Comparison of ENCODE assay signal across 14 cellular contexts in genomic region chr11:1437500-1437899, GRCh38. TPM values are rescaled to one million over a fixed set of nuclear protein-coding genes. Genes with fewer than 3 reads are reported as not detected.
DNase-seq lines count a peak whose midpoint lies in the region; ATAC-seq and TF ChIP-seq lines count a peak whose summit lies in the region.
"Had no signal": no experiment of that assay in that cellular context is flagged by ENCODE, and none has a peak within 500 bp of the region (broad histone marks: within the 10 kb centered on the region; RNA-seq: fewer than 3 reads in every experiment).

No MANE protein-coding gene starts in this region.

- WGBS in neuronal stem cell (ENCODE audit: extremely low coverage in 2 of 2, insufficient read length in 2 of 2, insufficient replicate concordance in 1 of 2), 2 donors = no CpG with 5 or more reads among the region's 6 CpGs

- peaks cover 10% of the 10 kb centered on the region for H3K79me1 ChIP-seq in neuronal stem cell (ENCODE audit: low read depth, low read length)

- no peak for ATAC-seq in GM21786 (IDR thresholded peaks at IDR 0.05; ENCODE audit: unreplicated experiment)

- H3K36me3 ChIP-seq in neuronal stem cell (replicated peaks in 1 of 2; ENCODE audit: control insufficient read depth in 2 of 2, insufficient read depth in 2 of 2, low read length in 2 of 2) = peaks cover 2 to 10% of the 10 kb centered on the region in 2 donors

- no peak overlapping the region for H3K27ac ChIP-seq in neuronal stem cell (replicated peaks; ENCODE audit: low read length)

- H2BK15ac ChIP-seq in neuronal stem cell (ENCODE audit: low read length) = peak overlapping the region; percentile 38

- peak overlapping the region; percentile 43 for H3K23ac ChIP-seq in neuronal stem cell (ENCODE audit: low read depth, low read length, poor library complexity)

- H2AFZ ChIP-seq in neuronal stem cell (ENCODE audit: low read length) = no peak overlapping the region

- H3K4me1 Mint-ChIP-seq in activated T-cell treated with anti-CD3 and anti-CD28 coated beads, Interleukin-2, amount 50 U/mL, for 24 hours (ENCODE audit: low read depth) = no peaks in the 10 kb centered on the region
- H3K4me1 Mint-ChIP-seq: T-cell had no signal

- no peak overlapping the region for H4K91ac ChIP-seq in neuronal stem cell (ENCODE audit: low read depth, low read length, poor library complexity)

- no peaks in the 10 kb centered on the region for H3K27me3 ChIP-seq in neuronal stem cell (ENCODE audit: control insufficient read depth in 3 of 3, insufficient read depth in 3 of 3, low read depth in 1 of 3, low read length in 3 of 3)

- H2AK5ac ChIP-seq in neuronal stem cell (ENCODE audit: low read depth, low read length) = peak overlapping the region; percentile 91

- H3K14ac ChIP-seq in neuronal stem cell (ENCODE audit: low read length) = peak overlapping the region; percentile 63

- no peak overlapping the region for H3K27ac Mint-ChIP-seq in activated T-cell treated with anti-CD3 and anti-CD28 coated beads, Interleukin-2, amount 50 U/mL, for 24 hours
- H3K27ac Mint-ChIP-seq: activated naive CD8-positive, alpha-beta T cell; T-cell had no signal

- no peak overlapping the region for H2BK5ac ChIP-seq in neuronal stem cell (ENCODE audit: low read length)

- H3K9me3 Mint-ChIP-seq in activated T-cell treated with anti-CD3 and anti-CD28 coated beads, Interleukin-2, amount 50 U/mL, for 24 hours = no peaks in the 10 kb centered on the region
- H3K9me3 Mint-ChIP-seq: T-cell had no signal

- H3K36me3 Mint-ChIP-seq in activated T-cell treated with anti-CD3 and anti-CD28 coated beads, Interleukin-2, amount 50 U/mL, for 24 hours (ENCODE audit: low read depth) = no peaks in the 10 kb centered on the region
- H3K36me3 Mint-ChIP-seq: activated naive CD8-positive, alpha-beta T cell; T-cell had no signal

- no peak overlapping the region for H3K4ac ChIP-seq in neuronal stem cell (ENCODE audit: low read length)

- peaks cover 3% of the 10 kb centered on the region for H3K27me3 Mint-ChIP-seq in activated T-cell treated with anti-CD3 and anti-CD28 coated beads, Interleukin-2, amount 50 U/mL, for 24 hours
- H3K27me3 Mint-ChIP-seq: activated naive CD8-positive, alpha-beta T cell had no signal

- H2BK120ac ChIP-seq in neuronal stem cell (ENCODE audit: low read depth, low read length) = no peak overlapping the region

- H3K4me1 ChIP-seq in neuronal stem cell (ENCODE audit: control insufficient read depth in 2 of 2, insufficient read depth in 1 of 2, low read depth in 1 of 2, low read length in 2 of 2) = peaks cover 7 to 17% of the 10 kb centered on the region in 2 donors

- no peak overlapping the region for H2BK12ac ChIP-seq in neuronal stem cell (ENCODE audit: low read length)

- H3K9ac ChIP-seq in neuronal stem cell (ENCODE audit: low read depth, low read length, poor library complexity) = peak overlapping the region; percentile 50

- H3K18ac ChIP-seq in neuronal stem cell (ENCODE audit: low read length) = peak overlapping the region; percentile 80

- no peak overlapping the region for H3K4me2 ChIP-seq in neuronal stem cell (ENCODE audit: insufficient read depth, low read length, poor library complexity, severe bottlenecking)

- no peak overlapping the region for H3K4me3 Mint-ChIP-seq in activated T-cell treated with anti-CD3 and anti-CD28 coated beads, Interleukin-2, amount 50 U/mL, for 24 hours
- H3K4me3 Mint-ChIP-seq: activated naive CD8-positive, alpha-beta T cell; T-cell had no signal

- no peak overlapping the region for H3K4me3 ChIP-seq in fibroblast of the aortic adventitia (ENCODE audit: low read depth, low read length)
- no peak overlapping the region for H3K4me3 ChIP-seq in neuronal stem cell (ENCODE audit: low read length in 2 of 2)

- no peak for TF ChIP-seq CTCF in fibroblast of the aortic adventitia (IDR thresholded peaks at IDR 0.05; ENCODE audit: insufficient read depth, low read length)

- peak overlapping the region; percentile 43 for H4K8ac ChIP-seq in neuronal stem cell (ENCODE audit: low read depth, low read length)

- peak; percentile 15 for DNase-seq in EL
- peak; percentile 6 for DNase-seq in OCI-M1 (lab: John Stamatoyannopoulos, UW)
- DNase-seq in fibroblast of the aortic adventitia (ENCODE audit: low read depth) = peak; percentile 81
- DNase-seq in neuronal stem cell (ENCODE audit: low spot score) = no peak
- DNase-seq in activated T-cell treated with anti-CD3 and anti-CD28 coated beads, Interleukin-2, amount 50 U/mL, for 24 hours = no peak
- no peak for DNase-seq in HPDE6-E6E7 (ENCODE audit: extremely low spot score)
- DNase-seq in NCI-H187 treated with DMSO at 0.1 percent for 48 hours (lab: John Stamatoyannopoulos, UW) = no peak
- DNase-seq: activated CD4-positive, alpha-beta T cell treated with anti-CD3 and anti-CD28 coated beads, Interleukin-2, amount 50 U/mL, for 48 hours; effector CD4-positive, alpha-beta T cell; hippocampal formation; NCI-H774; T-cell had no signal

- no peaks in the 10 kb centered on the region for H3K9me3 ChIP-seq in neuronal stem cell (replicated peaks in 1 of 2; ENCODE audit: control insufficient read depth in 2 of 2, insufficient read depth in 1 of 2, low read depth in 1 of 2, low read length in 2 of 2)

RNA-seq across cellular contexts. Expression of gene BRSK2, which starts 47.8 kb away (rescaled TPM):
- 0.36 TPM in 1 of 2 replicates, not detected in the other for total RNA-seq in fibroblast of the aortic adventitia (ENCODE audit: low replicate concordance)
- polyA plus RNA-seq in neuronal stem cell (2013, experiment 1 of 2) = 24.4 TPM
- 23.0 TPM for polyA plus RNA-seq in neuronal stem cell (2013, experiment 2 of 2)

RNA-seq across cellular contexts. Expression of gene MOB2, which starts 49.1 kb away (rescaled TPM):
- total RNA-seq in fibroblast of the aortic adventitia (ENCODE audit: low replicate concordance) = 3.1 and 13.9 TPM in 2 replicates
- polyA plus RNA-seq in neuronal stem cell (2013, experiment 1 of 2) = 11.1 TPM
- polyA plus RNA-seq in neuronal stem cell (2013, experiment 2 of 2) = 11.5 TPM

Comparison
In these comparisons a context has a peak if more than half of its experiments do, and no peak if none do; other contexts are left out.
1. DNase-seq: peak in EL (single experiment), OCI-M1 (single experiment) and fibroblast of the aortic adventitia (single experiment); none in neuronal stem cell (single experiment), activated T-cell treated with anti-CD3 and anti-CD28 coated beads, Interleukin-2, amount 50 U/mL, for 24 hours (single experiment), HPDE6-E6E7 (single experiment) and NCI-H187 treated with DMSO at 0.1 percent for 48 hours (single experiment).